Comparison of ENCODE assay signal across 23 cellular contexts in genomic region chr5:179110528-179110927, GRCh38. TPM values are rescaled to one million over a fixed set of nuclear protein-coding genes. Genes with fewer than 3 reads are reported as not detected.
"Had no signal": no experiment of that assay in that cellular context is flagged by ENCODE, and none has a peak within 500 bp of the region (broad histone marks: within the 10 kb centered on the region; RNA-seq: fewer than 3 reads in every experiment).

No MANE protein-coding gene starts in this region.

- H3K4me3 Mint-ChIP-seq: activated CD4-positive, alpha-beta memory T cell treated with anti-CD3 and anti-CD28 coated beads, Interleukin-2, amount 10 ng/mL, durations not matched to agents 7 days and 5 days; activated naive CD4-positive, alpha-beta T cell treated with anti-CD3 and anti-CD28 coated beads, Interleukin-2, amount 10 ng/mL, durations not matched to agents 7 days and 5 days; activated naive CD8-positive, alpha-beta T cell treated with anti-CD3 and anti-CD28 coated beads for 36 hours; activated T-cell treated with anti-CD3 and anti-CD28 coated beads, Interleukin-2, amount 50 U/mL, for 72 hours had no signal

- H3K27ac ChIP-seq: SJCRH30, VCaP had no signal

- H3K4me3 ChIP-seq: SJCRH30 had no signal

- H3K36me3 ChIP-seq: SJCRH30 had no signal

- H3K4me2 ChIP-seq: SK-N-SH had no signal

- H3K36me3 Mint-ChIP-seq: activated naive CD4-positive, alpha-beta T cell treated with anti-CD3 and anti-CD28 coated beads, Interleukin-2, amount 10 ng/mL, durations not matched to agents 7 days and 5 days had no signal

- DNase-seq: activated CD4-positive, alpha-beta memory T cell treated with anti-CD3 and anti-CD28 coated beads, Interleukin-2, amount 10 ng/mL, durations not matched to agents 7 days and 5 days; activated CD4-positive, alpha-beta T cell treated with anti-CD3 and anti-CD28 coated beads, Interleukin-2, amount 50 U/mL, for 1 hour; activated CD4-positive, CD25-positive, alpha-beta regulatory T cell; activated CD8-positive, alpha-beta memory T cell treated with anti-CD3 and anti-CD28 coated beads, Interleukin-2, amount 50 U/mL, for 4 hours; activated gamma-delta T cell treated with Interleukin-2 at 50 U/mL for 16 hours; activated naive CD4-positive, alpha-beta T cell treated with anti-CD3 and anti-CD28 coated beads, Interleukin-2, amount 10 ng/mL, durations not matched to agents 7 days and 5 days; activated naive CD8-positive, alpha-beta T cell treated with anti-CD3 and anti-CD28 coated beads for 36 hours; activated T-cell treated with anti-CD3 and anti-CD28 coated beads, Interleukin-2, amount 50 U/mL, for 72 hours; KG1; NCI-H1048; NCI-H146; NCI-H187 treated with DMSO at 0.1 percent for 48 hours; NCI-H2171 treated with DMSO at 0.1 percent for 48 hours; NCI-H226; NCI-H526; NCI-H774; SJCRH30; SK-N-SH; T-helper 1 cell had no signal

- H3K27ac Mint-ChIP-seq: activated CD4-positive, alpha-beta memory T cell treated with anti-CD3 and anti-CD28 coated beads, Interleukin-2, amount 10 ng/mL, durations not matched to agents 7 days and 5 days; activated naive CD4-positive, alpha-beta T cell treated with anti-CD3 and anti-CD28 coated beads, Interleukin-2, amount 10 ng/mL, durations not matched to agents 7 days and 5 days; activated naive CD8-positive, alpha-beta T cell treated with anti-CD3 and anti-CD28 coated beads for 36 hours; activated T-cell treated with anti-CD3 and anti-CD28 coated beads, Interleukin-2, amount 50 U/mL, for 72 hours; activated T-helper 2 cell treated with anti-CD3 and anti-CD28 coated beads, Interferon-gamma antibody, Interleukin-2, Interleukin-4, amounts not matched to agents 10 μg/mL and 5 μg/mL and 100 μg/mL, durations not matched to agents 14 hours and 24 hours and 36 hours had no signal

- H3K27me3 Mint-ChIP-seq: activated CD4-positive, alpha-beta memory T cell treated with anti-CD3 and anti-CD28 coated beads, Interleukin-2, amount 10 ng/mL, durations not matched to agents 7 days and 5 days; activated naive CD4-positive, alpha-beta T cell treated with anti-CD3 and anti-CD28 coated beads, Interleukin-2, amount 10 ng/mL, durations not matched to agents 7 days and 5 days; activated naive CD8-positive, alpha-beta T cell treated with anti-CD3 and anti-CD28 coated beads for 36 hours had no signal

- H3K27me3 ChIP-seq: SJCRH30 had no signal

- ATAC-seq: activated T-cell treated with anti-CD3 and anti-CD28 coated beads, Interleukin-2, amount 50 U/mL, for 72 hours; Right ventricle myocardium inferior had no signal

- H3K9ac ChIP-seq: SK-N-SH had no signal

- H3K9me3 ChIP-seq: SJCRH30 had no signal

- H3K4me1 ChIP-seq: SJCRH30 had no signal

- H3K4me1 Mint-ChIP-seq: activated CD4-positive, alpha-beta memory T cell treated with anti-CD3 and anti-CD28 coated beads, Interleukin-2, amount 10 ng/mL, durations not matched to agents 7 days and 5 days; activated naive CD4-positive, alpha-beta T cell treated with anti-CD3 and anti-CD28 coated beads, Interleukin-2, amount 10 ng/mL, durations not matched to agents 7 days and 5 days; activated naive CD8-positive, alpha-beta T cell treated with anti-CD3 and anti-CD28 coated beads for 36 hours had no signal

RNA-seq across cellular contexts. Expression of gene ZNF354C, which starts 50.4 kb away (rescaled TPM):
- total RNA-seq: OCI-LY7 had no signal
